9 cellular contexts compared by ENCODE assay signal in the genomic region with DNA sequence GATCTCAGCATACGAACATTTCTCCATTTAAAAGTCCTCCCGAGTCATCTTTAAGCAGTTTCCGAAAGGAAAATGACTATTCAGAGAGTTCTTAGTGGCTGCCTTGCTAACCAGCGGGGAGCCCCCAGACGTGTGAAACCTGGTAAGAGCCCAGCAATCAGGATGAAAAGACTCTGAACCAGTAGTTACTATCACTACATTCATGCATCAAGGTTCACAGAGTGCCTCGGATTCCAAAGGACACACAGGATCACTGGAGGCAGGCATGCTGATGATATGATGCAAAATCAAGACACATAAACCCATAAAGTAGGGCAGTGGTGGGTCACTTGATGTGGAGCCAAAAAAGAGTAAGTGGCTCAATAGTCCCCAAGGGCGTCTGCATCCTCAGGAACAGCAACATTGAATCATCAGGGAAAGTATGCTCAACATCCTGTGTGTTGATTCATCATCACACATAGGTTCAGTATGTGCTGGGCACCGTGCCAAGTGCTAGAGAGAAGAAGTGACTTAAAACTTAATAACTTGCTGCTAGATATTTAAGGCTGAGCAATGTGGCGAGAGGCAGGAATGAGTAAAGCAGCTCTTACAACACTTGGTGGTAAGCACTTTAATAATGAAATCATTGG. TPM values are rescaled to one million over a fixed set of nuclear protein-coding genes. Genes with fewer than 3 reads are reported as not detected.
DNase-seq lines count a peak whose midpoint lies in the region; FAIRE-seq and TF ChIP-seq lines count a peak whose summit lies in the region.
"Had no signal": no experiment of that assay in that cellular context is flagged by ENCODE, and none has a peak within 500 bp of the region (broad histone marks: within the 10 kb centered on the region; RNA-seq: fewer than 3 reads in every experiment).

No MANE protein-coding gene starts in this region.

- no peaks in the 10 kb centered on the region for H3K9me3 Mint-ChIP-seq in HFFc6

- no peak overlapping the region for H3K4me3 ChIP-seq in BE2C (ENCODE audit: low read depth, low read length)
- H3K4me3 ChIP-seq in right atrium auricular region = no peak overlapping the region

- H3K4me1 ChIP-seq in BE2C (no peaks in the 10 kb centered on the region), right atrium auricular region (peaks cover 0 to 12% of the 10 kb centered on the region in 2 donors)

- peaks cover 37% of the 10 kb centered on the region for H3K4me1 Mint-ChIP-seq in HFFc6 (ENCODE audit: low read depth)

- FAIRE-seq in D721Med (lab: Jason Lieb, UNC) = no peak

- H3K36me3 Mint-ChIP-seq in HFFc6 (ENCODE audit: low read depth) = peaks cover 5% of the 10 kb centered on the region; the same call in 1 of the 2 replicates

- H3K27me3 Mint-ChIP-seq in HFFc6 (ENCODE audit: insufficient read depth) = peaks cover 6% of the 10 kb centered on the region; the same call in 1 of the 2 replicates

- peak overlapping the region; percentile 66 for H3K4me3 Mint-ChIP-seq in HFFc6

- DNase-seq in BE2C (peak; percentile 21), HFFc6 (peak; percentile 100), SW 1271 (lab: John Stamatoyannopoulos, UW) (peak; percentile 98 to 99), amniotic epithelial cell (ENCODE audit: low read depth) (peak; percentile 100), right atrium auricular region (ENCODE audit: low spot score) (peak; percentile 99), smooth muscle cell of the brain vasculature (ENCODE audit: low read depth, low spot score) (peak; percentile 98), D721Med (ENCODE audit: insufficient read length, low spot score) (no peak), GM19240 (ENCODE audit: insufficient read length, low spot score) (no peak)

- H3K9me3 ChIP-seq in BE2C (no peaks in the 10 kb centered on the region; the same call in 1 of the 2 replicates), right atrium auricular region (no peaks in the 10 kb centered on the region)

- peak overlapping the region; percentile 94 for H3K27ac Mint-ChIP-seq in HFFc6

- no peak for TF ChIP-seq CTCF in BE2C (IDR thresholded peaks at IDR 0.05; ENCODE audit: low read depth, low read length)
- no peak; the same call in 1 of the 2 replicates for TF ChIP-seq CTCF in HFFc6 (IDR thresholded peaks at IDR 0.05)
- TF ChIP-seq CTCF in right atrium auricular region (IDR thresholded peaks at IDR 0.05) = no peak
- TF ChIP-seq CTCF in D721Med (IDR thresholded peaks at IDR 0.05; ENCODE audit: insufficient read depth, missing control alignments) = no peak

- no peaks in the 10 kb centered on the region for H3K36me3 ChIP-seq in BE2C
- no peaks in the 10 kb centered on the region for H3K36me3 ChIP-seq in right atrium auricular region

- H3K27me3 ChIP-seq in BE2C (no peaks in the 10 kb centered on the region), right atrium auricular region (no peaks in the 10 kb centered on the region)

- peak overlapping the region; percentile 32 to 78 for H3K27ac ChIP-seq in right atrium auricular region

RNA-seq across cellular contexts. Expression of a gene that starts 4.4 kb away (rescaled TPM):
- polyA plus RNA-seq in BE2C (2012; ENCODE audit: insufficient read depth, insufficient read length, low read depth) = not detected
- total RNA-seq in HFFc6 (2021; fragmentation: NEBNext Ultra II Directional; extraction: Animal tissue kit (Norgen Biotek cat#: 25700)) = not detected
- not detected for total RNA-seq in right atrium auricular region

RNA-seq across cellular contexts. Expression of a gene that starts 53.4 kb away (rescaled TPM):
- not detected for polyA plus RNA-seq in BE2C (2012; ENCODE audit: insufficient read depth, insufficient read length, low read depth)
- under 1 TPM in 4 of 6 experiments, not detected in 2; 0.12 to 0.39 (median 0.20) TPM for total RNA-seq in HFFc6 (2021; fragmentation: NEBNext Ultra II Directional; extraction: Animal tissue kit (Norgen Biotek cat#: 25700))
- under 1 TPM in 1 of 2 donors, not detected in 1; 0.43 TPM for total RNA-seq in right atrium auricular region
- total RNA-seq: liver had no signal
- polyA plus RNA-seq: liver had no signal

Comparison
In these comparisons a context has a peak if more than half of its experiments do, and no peak if none do; other contexts are left out.
1. DNase-seq: peak in BE2C (single experiment), HFFc6 (single experiment), SW 1271 (2 of 2), amniotic epithelial cell (single experiment), right atrium auricular region (single experiment) and smooth muscle cell of the brain vasculature (single experiment); none in D721Med (single experiment) and GM19240 (single experiment).